11 cellular contexts compared by ENCODE assay signal in the genomic region with DNA sequence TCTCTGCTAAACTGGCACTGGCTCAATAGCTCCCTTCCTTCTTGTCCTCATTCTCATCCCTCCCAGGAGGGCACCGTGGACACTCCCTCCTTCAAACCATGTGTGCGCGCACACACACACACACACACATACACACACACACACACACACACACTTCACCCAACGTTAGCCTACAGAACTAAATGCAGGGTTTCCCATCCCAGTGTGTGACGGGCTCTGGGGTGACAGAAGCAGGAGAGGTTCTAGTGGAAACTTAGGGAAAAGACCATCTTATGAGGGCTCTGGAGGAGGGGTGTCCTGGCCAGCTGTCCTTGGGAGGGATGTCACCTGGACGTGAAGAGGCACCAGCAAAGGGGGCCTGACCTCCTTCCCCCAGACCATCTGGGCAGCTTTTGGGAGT. TPM values are rescaled to one million over a fixed set of nuclear protein-coding genes. Genes with fewer than 3 reads are reported as not detected.
"Had no signal": no experiment of that assay in that cellular context is flagged by ENCODE, and none has a peak within 500 bp of the region (broad histone marks: within the 10 kb centered on the region; RNA-seq: fewer than 3 reads in every experiment).

No MANE protein-coding gene starts in this region.

- H2AFZ ChIP-seq: hepatocyte had no signal

- H3K4me1 ChIP-seq: pancreas, stomach, transverse colon, uterus had no signal

- H3K27ac ChIP-seq: coronary artery, hepatocyte, pancreas, stomach, thoracic aorta, transverse colon, uterus had no signal

- H3K79me2 ChIP-seq: hepatocyte had no signal

- H3K4me2 ChIP-seq: hepatocyte had no signal

- DNase-seq: foreskin melanocyte, occipital lobe, right cardiac atrium, uterus had no signal

- H3K27me3 ChIP-seq: pancreas, transverse colon, uterus had no signal

- H3K4me3 ChIP-seq: coronary artery, hepatocyte, pancreas, stomach, thoracic aorta, transverse colon, uterus had no signal

- H3K9me3 ChIP-seq: pancreas, stomach, thoracic aorta, transverse colon, uterus had no signal

- FAIRE-seq: pancreas had no signal

- H3K36me3 ChIP-seq: thoracic aorta, transverse colon, uterus had no signal

RNA-seq across cellular contexts. Expression of a gene that starts 29.6 kb away (rescaled TPM):
- total RNA-seq: hepatocyte, lung microvascular endothelial cell, occipital lobe, stomach had no signal

RNA-seq across cellular contexts. Expression of a gene that starts 49.1 kb away (rescaled TPM):
- total RNA-seq: thoracic aorta had no signal
